ENCODE assay signal across 13 cellular contexts in genomic region chr16:82735696-82736095, GRCh38.
A peak's percentile ranks its signal among the peaks of the same experiment; 100 is the strongest.
DNase-seq lines count a peak whose midpoint lies in the region; ATAC-seq and TF ChIP-seq lines count a peak whose summit lies in the region.
"Had no signal": no experiment of that assay in that cellular context is flagged by ENCODE, and none has a peak within 500 bp of the region (broad histone marks: within the 10 kb centered on the region; RNA-seq: fewer than 3 reads in every experiment).

No MANE protein-coding gene starts in this region.

- H3K27me3 ChIP-seq in body of pancreas (no peaks in the 10 kb centered on the region), mammary epithelial cell (ENCODE audit: insufficient read depth, low read length) (no peaks in the 10 kb centered on the region)

- no peaks in the 10 kb centered on the region for H3K9me3 Mint-ChIP-seq in stimulated activated memory B cell treated with anti-CD40 and anti-IgM and Interleukin-4, amounts not matched to agents 10 μg/mL and 1 μg/mL and 100 μg/mL, for 72 hours
- H3K9me3 Mint-ChIP-seq in activated CD8-positive, alpha-beta T cell treated with anti-CD3 and anti-CD28 coated beads for 36 hours: no peaks in the 10 kb centered on the region
- H3K9me3 Mint-ChIP-seq: activated naive CD4-positive, alpha-beta T cell treated with anti-CD3 and anti-CD28 coated beads, Interleukin-2, amount 10 ng/mL, durations not matched to agents 7 days and 5 days; CD8-positive, alpha-beta T cell; stimulated activated naive CD8-positive, alpha-beta T cell treated with anti-CD3 and anti-CD28 coated beads, Interleukin-15, amount 100 ng/mL, for 72 hours had no signal

- H3K79me2 ChIP-seq in mammary epithelial cell (ENCODE audit: insufficient read depth, low read length): peaks cover 86% of the 10 kb centered on the region

- dilution Hi-C loops in mammary epithelial cell (cut with HindIII; ENCODE audit: low sequenced_read_pairs): no loop called here

- no TSS peak for BruUV-seq in mammary epithelial cell (replicated peaks; lab: Mats Ljungman, UMichigan)

- H3K9me3 ChIP-seq in body of pancreas (no peaks in the 10 kb centered on the region), mammary epithelial cell (replicated peaks; ENCODE audit: insufficient read depth, low read length) (no peaks in the 10 kb centered on the region)

- TF ChIP-seq POLR2A in body of pancreas (IDR thresholded peaks at IDR 0.05): no peak

- intact Hi-C loops in body of pancreas (cut with DNase I): no loop called here
- intact Hi-C loops in activated CD8-positive, alpha-beta T cell treated with anti-CD3 and anti-CD28 coated beads for 36 hours (cut with micrococcal nuclease): no loop called here
- intact Hi-C loops in mammary epithelial cell (cut with micrococcal nuclease): loop anchor here (5.0 kb wide), 1 partner anchor 103 kb away; no protein-coding TSS in a partner anchor

- no peak overlapping the region for H3K4me2 ChIP-seq in mammary epithelial cell (ENCODE audit: insufficient read depth, low read depth, low read length)

- H4K20me1 ChIP-seq in mammary epithelial cell (ENCODE audit: insufficient read depth, low read length): no peaks in the 10 kb centered on the region

- ATAC-seq in HG02870 (IDR thresholded peaks at IDR 0.05; ENCODE audit: unreplicated experiment) (peak; percentile 42), body of pancreas (peak; percentile 21), HG02623 (IDR thresholded peaks at IDR 0.05; ENCODE audit: unreplicated experiment) (no peak)
- ATAC-seq in stimulated activated memory B cell treated with anti-CD40 and anti-IgM and Interleukin-4, amounts not matched to agents 10 μg/mL and 1 μg/mL and 100 μg/mL, for 72 hours: peak; percentile 72
- ATAC-seq in activated CD8-positive, alpha-beta T cell treated with anti-CD3 and anti-CD28 coated beads for 36 hours: no peak
- ATAC-seq: CD8-positive, alpha-beta T cell; esophagus mucosa; HCT116; stimulated activated naive CD8-positive, alpha-beta T cell treated with anti-CD3 and anti-CD28 coated beads, Interleukin-15, amount 100 ng/mL, for 72 hours had no signal

- POLR2A ChIA-PET in activated CD8-positive, alpha-beta T cell treated with anti-CD3 and anti-CD28 coated beads for 36 hours (lab: Charles Lee): no interaction called here

- H3K36me3 ChIP-seq in body of pancreas (replicated peaks in 1 of 2; ENCODE audit: insufficient read depth in 1 of 2, low read depth in 2 of 2): no peaks in the 10 kb centered on the region
- peaks cover 2% of the 10 kb centered on the region for H3K36me3 ChIP-seq in mammary epithelial cell (ENCODE audit: insufficient read depth, low read length)

- no peak overlapping the region for H3K4me3 ChIP-seq in body of pancreas
- H3K4me3 ChIP-seq in mammary epithelial cell (replicated peaks in 1 of 3; ENCODE audit: insufficient read depth in 1 of 3, low read depth in 2 of 3, low read length in 3 of 3): no peak overlapping the region

- 26 to 39% methylated on average over 5 of the region's 5 CpGs for WGBS in body of pancreas, 2 donors
- WGBS in mammary epithelial cell (ENCODE audit: low coverage, missing lambda C conversion rate): 81% methylated on average over 5 of the region's 5 CpGs

- no peak overlapping the region for H2AFZ ChIP-seq in mammary epithelial cell (ENCODE audit: low read depth, low read length)

- in situ Hi-C loops in mammary epithelial cell (cut with MboI; ENCODE audit: low sequenced_read_pairs in 2 of 2): no loop called here

- H3K4me1 ChIP-seq in body of pancreas (no peaks in the 10 kb centered on the region), mammary epithelial cell (ENCODE audit: insufficient read depth, low read length) (peaks cover 5% of the 10 kb centered on the region)

- CTCF ChIA-PET in activated CD8-positive, alpha-beta T cell treated with anti-CD3 and anti-CD28 coated beads for 36 hours (lab: Charles Lee): interaction anchor here (1.1 to 1.2 kb wide), 2 partner anchors 10 to 96 kb away, joined by 3 read pairs; no protein-coding TSS in a partner anchor
- CTCF ChIA-PET in mammary epithelial cell (lab: Charles Lee; ENCODE audit: low non-redundant PET): no interaction called here

- no peak overlapping the region for H3K27ac Mint-ChIP-seq in stimulated activated memory B cell treated with anti-CD40 and anti-IgM and Interleukin-4, amounts not matched to agents 10 μg/mL and 1 μg/mL and 100 μg/mL, for 72 hours
- no peak overlapping the region for H3K27ac Mint-ChIP-seq in activated CD8-positive, alpha-beta T cell treated with anti-CD3 and anti-CD28 coated beads for 36 hours
- H3K27ac Mint-ChIP-seq: activated naive CD4-positive, alpha-beta T cell treated with anti-CD3 and anti-CD28 coated beads, Interleukin-2, amount 10 ng/mL, durations not matched to agents 7 days and 5 days; CD8-positive, alpha-beta T cell; stimulated activated naive CD8-positive, alpha-beta T cell treated with anti-CD3 and anti-CD28 coated beads, Interleukin-15, amount 100 ng/mL, for 72 hours had no signal

- no peak overlapping the region for H3K4me3 Mint-ChIP-seq in stimulated activated memory B cell treated with anti-CD40 and anti-IgM and Interleukin-4, amounts not matched to agents 10 μg/mL and 1 μg/mL and 100 μg/mL, for 72 hours
- H3K4me3 Mint-ChIP-seq in activated CD8-positive, alpha-beta T cell treated with anti-CD3 and anti-CD28 coated beads for 36 hours: no peak overlapping the region
- H3K4me3 Mint-ChIP-seq: activated naive CD4-positive, alpha-beta T cell treated with anti-CD3 and anti-CD28 coated beads, Interleukin-2, amount 10 ng/mL, durations not matched to agents 7 days and 5 days; CD8-positive, alpha-beta T cell; stimulated activated naive CD8-positive, alpha-beta T cell treated with anti-CD3 and anti-CD28 coated beads, Interleukin-15, amount 100 ng/mL, for 72 hours had no signal

- DNase-seq in body of pancreas (no peak), islet precursor cell (peak; percentile 73), mammary epithelial cell (no peak)
- DNase-seq in activated CD8-positive, alpha-beta T cell treated with anti-CD3 and anti-CD28 coated beads for 36 hours: no peak
- no peak for DNase-seq in stimulated activated CD4-positive, alpha-beta T cell treated with anti-CD3 and anti-CD28 coated beads, Interleukin-2, amount 100 ng/mL, for 48 hours
- DNase-seq: activated naive CD4-positive, alpha-beta T cell treated with anti-CD3 and anti-CD28 coated beads, Interleukin-2, amount 10 ng/mL, durations not matched to agents 7 days and 5 days; CD8-positive, alpha-beta T cell; stimulated activated naive CD8-positive, alpha-beta T cell treated with anti-CD3 and anti-CD28 coated beads, Interleukin-15, amount 100 ng/mL, for 72 hours had no signal

- H3K36me3 Mint-ChIP-seq in stimulated activated memory B cell treated with anti-CD40 and anti-IgM and Interleukin-4, amounts not matched to agents 10 μg/mL and 1 μg/mL and 100 μg/mL, for 72 hours: no peaks in the 10 kb centered on the region
- no peaks in the 10 kb centered on the region for H3K36me3 Mint-ChIP-seq in activated CD8-positive, alpha-beta T cell treated with anti-CD3 and anti-CD28 coated beads for 36 hours (ENCODE audit: low read depth)
- H3K36me3 Mint-ChIP-seq: activated naive CD4-positive, alpha-beta T cell treated with anti-CD3 and anti-CD28 coated beads, Interleukin-2, amount 10 ng/mL, durations not matched to agents 7 days and 5 days; CD8-positive, alpha-beta T cell had no signal

- H3K4me1 Mint-ChIP-seq in stimulated activated memory B cell treated with anti-CD40 and anti-IgM and Interleukin-4, amounts not matched to agents 10 μg/mL and 1 μg/mL and 100 μg/mL, for 72 hours: peaks cover 31% of the 10 kb centered on the region
- no peaks in the 10 kb centered on the region for H3K4me1 Mint-ChIP-seq in activated CD8-positive, alpha-beta T cell treated with anti-CD3 and anti-CD28 coated beads for 36 hours (ENCODE audit: low read depth)
- H3K4me1 Mint-ChIP-seq: activated naive CD4-positive, alpha-beta T cell treated with anti-CD3 and anti-CD28 coated beads, Interleukin-2, amount 10 ng/mL, durations not matched to agents 7 days and 5 days; stimulated activated naive CD8-positive, alpha-beta T cell treated with anti-CD3 and anti-CD28 coated beads, Interleukin-15, amount 100 ng/mL, for 72 hours had no signal

- H3K27ac ChIP-seq in body of pancreas (peak overlapping the region in 1 of 4 donors; percentile 28), mammary epithelial cell (ENCODE audit: insufficient read depth, low read depth, low read length) (no peak overlapping the region)

- TF ChIP-seq CTCF in body of pancreas (IDR thresholded peaks at IDR 0.05) (no peak), mammary epithelial cell (conservative IDR thresholded peaks at IDR 0.05 in 1 of 2, IDR thresholded peaks at IDR 0.05 in 1 of 2; ENCODE audit: extremely low read depth in 1 of 2, insufficient read depth in 1 of 2, low read depth in 1 of 2, low read length in 2 of 2) (no peak)
- TF ChIP-seq CTCF in activated CD8-positive, alpha-beta T cell treated with anti-CD3 and anti-CD28 coated beads for 36 hours (IDR thresholded peaks at IDR 0.05): no peak

- no peak overlapping the region for H3K9ac ChIP-seq in mammary epithelial cell (ENCODE audit: insufficient read depth, low read length)

- no peaks in the 10 kb centered on the region for H3K27me3 Mint-ChIP-seq in stimulated activated memory B cell treated with anti-CD40 and anti-IgM and Interleukin-4, amounts not matched to agents 10 μg/mL and 1 μg/mL and 100 μg/mL, for 72 hours
- H3K27me3 Mint-ChIP-seq in activated CD8-positive, alpha-beta T cell treated with anti-CD3 and anti-CD28 coated beads for 36 hours: peaks cover 6% of the 10 kb centered on the region

Comparison
In these comparisons a context has a peak if more than half of its experiments do, and no peak if none do; other contexts are left out.
1. ATAC-seq: peak in HG02870 (single experiment), body of pancreas (single experiment) and stimulated activated memory B cell treated with anti-CD40 and anti-IgM and Interleukin-4, amounts not matched to agents 10 μg/mL and 1 μg/mL and 100 μg/mL, for 72 hours (single experiment); none in HG02623 (single experiment) and activated CD8-positive, alpha-beta T cell treated with anti-CD3 and anti-CD28 coated beads for 36 hours (single experiment).